Comparison of ENCODE assay signal across 8 cellular contexts in genomic region chr9:120876842-120877240, GRCh38. TPM values are rescaled to one million over a fixed set of nuclear protein-coding genes. Genes with fewer than 3 reads are reported as not detected.
A peak's percentile ranks its signal among the peaks of the same experiment; 100 is the strongest.
DNase-seq lines count a peak whose midpoint lies in the region; TF ChIP-seq lines count a peak whose summit lies in the region.

Gene PHF19, minus strand, starts transcription at chr9:120877188. Its CDS starts 2,447 bp downstream, at chr9:120874741.

- H3K4me3 ChIP-seq in HEK293 (ENCODE audit: low read depth, low read length) (peak within 1 kb of the TSS; percentile 72), hepatocyte (peak within 1 kb of the TSS; percentile 96), skeletal muscle satellite cell (ENCODE audit: low read length) (peak within 1 kb of the TSS; percentile 82)

- under 1% methylated on average over 25 of the region's 45 CpGs for WGBS in hepatocyte (ENCODE audit: low lambda C conversion rate, missing lambda C conversion rate)

- H3K27me3 ChIP-seq in hepatocyte (no peaks in the 10 kb centered on the region), skeletal muscle satellite cell (ENCODE audit: control insufficient read depth, insufficient read depth, low read length) (no peaks in the 10 kb centered on the region)

- H3K9me2 ChIP-seq in hepatocyte (replicated peaks; ENCODE audit: insufficient read depth) = no peaks in the 10 kb centered on the region

- DNase-seq in NK-92 treated with Interleukin-12 subunit alpha and Interleukin-12 subunit beta, amount 100 ng/mL, for 24 hours (lab: John Stamatoyannopoulos, UW) = peak; percentile 70
- DNase-seq in NK-92 (lab: John Stamatoyannopoulos, UW; ENCODE audit: unreplicated experiment) (no peak), NCI-H226 (peak; percentile 43), hepatocyte (ENCODE audit: low spot score) (no peak), NCI-H2029 treated with DMSO at 0.1 percent for 48 hours (lab: John Stamatoyannopoulos, UW) (no peak)

- no peaks in the 10 kb centered on the region for H3K4me1 ChIP-seq in HEK293 (ENCODE audit: control insufficient read depth, insufficient read depth, low read length)
- H3K4me1 ChIP-seq in hepatocyte (ENCODE audit: insufficient read depth) = peaks cover 50% of the 10 kb centered on the region
- H3K4me1 ChIP-seq in skeletal muscle satellite cell (ENCODE audit: control insufficient read depth, insufficient read depth, low read length) = peaks cover 15% of the 10 kb centered on the region

- H3K4me2 ChIP-seq in hepatocyte = peak within 1 kb of the TSS; percentile 99
- H3K4me2 ChIP-seq in skeletal muscle satellite cell (ENCODE audit: low read length) = peak within 1 kb of the TSS; percentile 90

- H3K79me2 ChIP-seq in hepatocyte = no peaks in the 10 kb centered on the region

- CTCF ChIA-PET in HEK293 (lab: Yijun Ruan, JAX) = no interaction called here

- H3K27ac ChIP-seq in HEK293 (ENCODE audit: extremely low read depth, low read depth, low read length) (peak within 1 kb of the TSS; percentile 71), angular gyrus (ENCODE audit: low read depth, low read length) (peak within 1 kb of the TSS; percentile 95), hepatocyte (peak within 1 kb of the TSS; percentile 99)

- H3K9me3 ChIP-seq in HEK293 (ENCODE audit: control insufficient read depth, insufficient read depth, low read depth, low read length) = no peaks in the 10 kb centered on the region
- no peaks in the 10 kb centered on the region for H3K9me3 ChIP-seq in hepatocyte (ENCODE audit: low read depth)
- no peaks in the 10 kb centered on the region for H3K9me3 ChIP-seq in skeletal muscle satellite cell (replicated peaks; ENCODE audit: low read length)

- POLR2A ChIA-PET in HEK293 (lab: Yijun Ruan, JAX) = interaction anchor here (0.6 to 1.0 kb wide), 3 partner anchors 9 to 83 kb away, joined by 3 to 5 read pairs (median 3); partner anchors contain the start of gene FBXW2

- H3K36me3 ChIP-seq in HEK293 (ENCODE audit: control insufficient read depth in 2 of 2, insufficient read depth in 1 of 2, low read length in 2 of 2) (peaks cover 0 to 29% of the 10 kb centered on the region in 2 experiments; a peak in 2 of 3 replicates), hepatocyte (replicated peaks; ENCODE audit: insufficient read depth, low read depth) (no peaks in the 10 kb centered on the region), skeletal muscle satellite cell (ENCODE audit: insufficient read depth, low read length) (peaks cover 3% of the 10 kb centered on the region)

- peak within 1 kb of the TSS; percentile 94 for H2AFZ ChIP-seq in hepatocyte

- no peaks in the 10 kb centered on the region for H4K20me1 ChIP-seq in hepatocyte (ENCODE audit: insufficient read depth, poor library complexity, severe bottlenecking)

- no peak for TF ChIP-seq CTCF in HEK293 (tag by site-specific recombination; IDR thresholded peaks at IDR 0.05)
- TF ChIP-seq CTCF in hepatocyte (IDR thresholded peaks at IDR 0.05; ENCODE audit: poor library complexity) = no peak

- peak within 1 kb of the TSS; percentile 84 for H3K9ac ChIP-seq in skeletal muscle satellite cell (ENCODE audit: low read depth, low read length)

TF ChIP-seq in HEK293, 187 proteins besides CTCF, POLR2A, EP300 and RAD21:
- TF ChIP-seq ZNF366 (tag by site-specific recombination; conservative IDR thresholded peaks at IDR 0.05) = peak; percentile 64
- TF ChIP-seq ZNF76 (tag by site-specific recombination; IDR thresholded peaks at IDR 0.05; ENCODE audit: borderline replicate concordance, low read depth) = no peak
- peak; percentile 62 for TF ChIP-seq ZIC2 (tag by site-specific recombination; IDR thresholded peaks at IDR 0.05)
- TF ChIP-seq ZNF629 (tag by site-specific recombination; IDR thresholded peaks at IDR 0.05) = 0 out of 2 replicates have a peak, but pooled peaks have one; percentile 3
- peak; percentile 75 for TF ChIP-seq GLIS1 (tag by site-specific recombination; IDR thresholded peaks at IDR 0.05)
- no peak for TF ChIP-seq ZNF510 (tag by site-specific recombination; IDR thresholded peaks at IDR 0.05; ENCODE audit: insufficient replicate concordance)
- 0 out of 2 replicates have a peak, but pooled peaks have one; percentile 57 for TF ChIP-seq ZNF341 (tag by site-specific recombination; IDR thresholded peaks at IDR 0.05; ENCODE audit: low read depth)
- TF ChIP-seq ZNF423 (tag by site-specific recombination; IDR thresholded peaks at IDR 0.05) = peak; percentile 47; the same call in 1 of the 2 replicates
- TF ChIP-seq GLIS2 (tag by site-specific recombination; IDR thresholded peaks at IDR 0.05) = peak; percentile 64
- 0 out of 2 replicates have a peak, but pooled peaks have one; percentile 9 for TF ChIP-seq ZNF24 (tag by site-specific recombination; IDR thresholded peaks at IDR 0.05)
- TF ChIP-seq ZBTB26 (tag by site-specific recombination; optimal IDR thresholded peaks at IDR 0.05) = peak; percentile 15
- no peak for TF ChIP-seq ZNF391 (tag by site-specific recombination; IDR thresholded peaks at IDR 0.05; ENCODE audit: borderline replicate concordance, low read depth)
- no peak for TF ChIP-seq ZNF626 (tag by site-specific recombination; IDR thresholded peaks at IDR 0.05)

RNA-seq across cellular contexts. Expression of gene PHF19, which starts in this region (rescaled TPM):
- total RNA-seq in hepatocyte = 33.7 and 34.8 TPM in 2 replicates
- 25.4 and 30.9 TPM in 2 replicates for polyA plus RNA-seq in hepatocyte
- 21.0 and 25.8 TPM in 2 replicates for total RNA-seq in skeletal muscle satellite cell (2012; rRNA removed)

Comparison
In these comparisons a context has a peak if more than half of its experiments do, and no peak if none do; other contexts are left out.
1. DNase-seq: peak in NK-92 treated with Interleukin-12 subunit alpha and Interleukin-12 subunit beta, amount 100 ng/mL, for 24 hours (single experiment) and NCI-H226 (single experiment); none in NK-92 (single experiment), hepatocyte (single experiment) and NCI-H2029 treated with DMSO at 0.1 percent for 48 hours (single experiment).
2. Peak in every context shown above with its lines, with median percentiles within 50 percentile points of each other: H3K27ac ChIP-seq and H3K4me3 ChIP-seq.